ENCODE assay signal across 25 cellular contexts in the genomic region with DNA sequence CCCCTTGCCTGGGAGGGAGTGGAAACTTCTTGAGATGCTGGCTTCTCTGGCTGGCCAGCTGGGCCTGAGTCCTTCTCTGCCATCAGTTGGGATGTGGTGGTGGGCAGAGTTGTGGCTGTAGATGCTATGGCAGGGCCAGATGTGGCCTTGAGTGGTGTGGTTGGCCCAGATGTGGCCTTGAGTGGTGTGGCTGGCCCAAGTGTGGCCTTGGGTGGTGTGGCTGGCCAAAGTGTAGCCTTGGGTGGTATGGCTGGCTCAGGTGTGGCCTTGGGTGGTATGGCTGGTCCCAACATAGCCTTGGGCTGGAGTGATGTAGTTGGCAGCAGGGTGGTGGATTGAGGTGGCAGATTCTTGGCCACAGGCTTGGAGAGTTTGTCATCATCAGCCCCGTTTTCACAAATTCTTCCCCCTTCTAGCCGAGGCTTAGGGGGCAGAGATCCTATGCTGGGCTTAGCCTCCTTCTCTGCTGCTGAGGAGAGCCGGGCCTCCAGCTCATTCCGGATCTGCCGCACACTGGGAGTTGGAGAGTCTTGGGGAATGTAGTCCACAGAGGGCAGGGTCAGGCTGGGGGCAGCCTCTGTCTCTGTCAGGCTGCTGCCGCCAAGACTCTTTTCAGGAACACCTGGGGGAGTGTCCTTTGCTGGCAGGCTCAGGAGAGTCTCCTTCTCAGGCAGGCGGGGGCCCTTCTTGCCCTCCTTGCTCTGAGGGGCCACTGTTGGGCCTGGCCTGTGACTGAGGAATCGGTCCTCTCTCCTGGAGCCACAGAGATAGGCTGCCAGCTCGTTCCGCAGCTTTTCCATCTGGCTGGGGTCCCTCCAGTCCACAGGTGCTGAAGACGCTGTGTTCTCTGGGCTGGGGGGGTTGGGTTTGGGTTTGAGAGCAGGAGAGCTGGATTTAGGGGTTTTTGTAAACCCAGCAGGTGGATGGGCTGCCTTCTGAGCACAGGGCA. TPM values are rescaled to one million over a fixed set of nuclear protein-coding genes. Genes with fewer than 3 reads are reported as not detected.
DNase-seq lines count a peak whose midpoint lies in the region; ATAC-seq and TF ChIP-seq lines count a peak whose summit lies in the region.
"Had no signal": no experiment of that assay in that cellular context is flagged by ENCODE, and none has a peak within 500 bp of the region (broad histone marks: within the 10 kb centered on the region; RNA-seq: fewer than 3 reads in every experiment).

No MANE protein-coding gene starts in this region.

- peaks cover 7% of the 10 kb centered on the region for H3K4me1 Mint-ChIP-seq in activated T-cell treated with anti-CD3 and anti-CD28 coated beads, Interleukin-2, amount 50 U/mL, for 4 hours (ENCODE audit: low read depth)
- peaks cover 20% of the 10 kb centered on the region for H3K4me1 Mint-ChIP-seq in activated T-cell treated with anti-CD3 and anti-CD28 coated beads, Interleukin-2, amount 50 U/mL, for 24 hours (ENCODE audit: low read depth)
- H3K4me1 Mint-ChIP-seq in glutamatergic neuron (ENCODE audit: low read depth, unreplicated experiment), result peaks cover 1% of the 10 kb centered on the region

- no peaks in the 10 kb centered on the region for H3K27me3 Mint-ChIP-seq in activated T-cell treated with anti-CD3 and anti-CD28 coated beads, Interleukin-2, amount 50 U/mL, for 4 hours (ENCODE audit: low read depth)
- H3K27me3 Mint-ChIP-seq in activated T-cell treated with anti-CD3 and anti-CD28 coated beads, Interleukin-2, amount 50 U/mL, for 24 hours, result peaks cover 3% of the 10 kb centered on the region
- peaks cover 6% of the 10 kb centered on the region for H3K27me3 Mint-ChIP-seq in glutamatergic neuron (ENCODE audit: unreplicated experiment)

- H3K4me3 ChIP-seq in Loucy (ENCODE audit: low read length, poor library complexity, severe bottlenecking), result peak overlapping the region; percentile 86
- H3K4me3 ChIP-seq: MG63, smooth muscle cell, transverse colon had no signal

- peak overlapping the region; percentile 79 for H3K4me2 ChIP-seq in Loucy (ENCODE audit: low read depth, low read length, poor library complexity, severe bottlenecking)
- H3K4me2 ChIP-seq: smooth muscle cell had no signal

- ATAC-seq in activated T-cell treated with anti-CD3 and anti-CD28 coated beads, Interleukin-2, amount 50 U/mL, for 4 hours, result no peak
- ATAC-seq in omental fat pad (ENCODE audit: low FRiP score) (peak; percentile 30), HG03196 (IDR thresholded peaks at IDR 0.05; ENCODE audit: unreplicated experiment) (no peak)
- ATAC-seq: stimulated activated naive CD8-positive, alpha-beta T cell treated with anti-CD3 and anti-CD28 coated beads, Interleukin-15, Interleukin-2, amounts not matched to agents 100 U/mL and 50 U/mL, for 24 hours had no signal

- H3K9me3 Mint-ChIP-seq in activated T-cell treated with anti-CD3 and anti-CD28 coated beads, Interleukin-2, amount 50 U/mL, for 4 hours, result no peaks in the 10 kb centered on the region
- no peaks in the 10 kb centered on the region for H3K9me3 Mint-ChIP-seq in activated T-cell treated with anti-CD3 and anti-CD28 coated beads, Interleukin-2, amount 50 U/mL, for 24 hours
- H3K9me3 Mint-ChIP-seq in glutamatergic neuron (ENCODE audit: unreplicated experiment), result peaks cover 10% of the 10 kb centered on the region
- H3K9me3 Mint-ChIP-seq: activated CD4-positive, alpha-beta T cell treated with anti-CD3 and anti-CD28 coated beads, Interleukin-2, amount 10 ng/mL, durations not matched to agents 24 days and 14 days had no signal

- no peaks in the 10 kb centered on the region for H3K27me3 ChIP-seq in Loucy (ENCODE audit: insufficient read depth, low read length, poor library complexity, severe bottlenecking)
- H3K27me3 ChIP-seq: MG63 had no signal

- no peaks in the 10 kb centered on the region for H3K36me3 Mint-ChIP-seq in activated T-cell treated with anti-CD3 and anti-CD28 coated beads, Interleukin-2, amount 50 U/mL, for 4 hours (ENCODE audit: insufficient read depth)
- no peaks in the 10 kb centered on the region for H3K36me3 Mint-ChIP-seq in activated T-cell treated with anti-CD3 and anti-CD28 coated beads, Interleukin-2, amount 50 U/mL, for 24 hours (ENCODE audit: low read depth)
- no peaks in the 10 kb centered on the region for H3K36me3 Mint-ChIP-seq in glutamatergic neuron (ENCODE audit: unreplicated experiment)

- H3K4me1 ChIP-seq in Loucy (ENCODE audit: insufficient read depth, low read length, poor library complexity, severe bottlenecking), result peaks cover 15% of the 10 kb centered on the region

- no peak overlapping the region for H2AFZ ChIP-seq in Loucy (ENCODE audit: low read length)

- no peak overlapping the region for H3K27ac Mint-ChIP-seq in activated T-cell treated with anti-CD3 and anti-CD28 coated beads, Interleukin-2, amount 50 U/mL, for 24 hours
- H3K27ac Mint-ChIP-seq in glutamatergic neuron (ENCODE audit: unreplicated experiment), result no peak overlapping the region
- H3K27ac Mint-ChIP-seq: activated CD4-positive, alpha-beta T cell treated with anti-CD3 and anti-CD28 coated beads, Interleukin-2, amount 10 ng/mL, durations not matched to agents 24 days and 14 days had no signal

- DNase-seq in activated T-cell treated with anti-CD3 and anti-CD28 coated beads, Interleukin-2, amount 50 U/mL, for 4 hours, result no peak
- DNase-seq in activated T-cell treated with anti-CD3 and anti-CD28 coated beads, Interleukin-2, amount 50 U/mL, for 24 hours, result no peak
- DNase-seq in glutamatergic neuron (no peak), omental fat pad (ENCODE audit: low spot score) (no peak), cerebellar cortex (ENCODE audit: low spot score) (no peak)
- no peak for DNase-seq in activated naive CD4-positive, alpha-beta T cell treated with anti-CD3 and anti-CD28 coated beads, Interleukin-2, amount 50 U/mL, for 16 hours
- DNase-seq: 8988T; activated CD4-positive, alpha-beta T cell treated with anti-CD3 and anti-CD28 coated beads, Interleukin-2, amount 10 ng/mL, durations not matched to agents 24 days and 14 days; activated gamma-delta T cell; AML-193; caudate nucleus; EL; MG63; NCI-H1436; NCI-H2171 treated with DMSO at 0.1 percent for 48 hours; NCI-H69; SHP77 treated with DMSO at 0.1 percent for 48 hours; stimulated activated CD4-positive, alpha-beta T cell treated with anti-CD3 and anti-CD28 coated beads, Interleukin-2, amount 100 ng/mL, for 48 hours; stimulated activated naive CD8-positive, alpha-beta T cell treated with anti-CD3 and anti-CD28 coated beads, Interleukin-15, Interleukin-2, amounts not matched to agents 100 U/mL and 50 U/mL, for 24 hours; T-helper 1 cell; transverse colon had no signal

- no peak for TF ChIP-seq CTCF in Loucy (conservative IDR thresholded peaks at IDR 0.05; ENCODE audit: low read length)
- no peak for TF ChIP-seq CTCF in glutamatergic neuron (IDR thresholded peaks at IDR 0.05; ENCODE audit: partially characterized antibody, unreplicated experiment)
- TF ChIP-seq CTCF in omental fat pad (IDR thresholded peaks at IDR 0.05), result no peak

- peak overlapping the region; percentile 11 for H3K4me3 Mint-ChIP-seq in activated T-cell treated with anti-CD3 and anti-CD28 coated beads, Interleukin-2, amount 50 U/mL, for 4 hours
- no peak overlapping the region for H3K4me3 Mint-ChIP-seq in activated T-cell treated with anti-CD3 and anti-CD28 coated beads, Interleukin-2, amount 50 U/mL, for 24 hours
- peak overlapping the region; percentile 11 for H3K4me3 Mint-ChIP-seq in glutamatergic neuron (ENCODE audit: unreplicated experiment)

- H3K9me2 ChIP-seq in Loucy (replicated peaks; ENCODE audit: low read depth, low read length), result no peaks in the 10 kb centered on the region

- no peaks in the 10 kb centered on the region for H3F3A ChIP-seq in Loucy (ENCODE audit: low read depth)

- peak overlapping the region; percentile 87 for H3K9ac ChIP-seq in Loucy (ENCODE audit: low read depth, low read length, poor library complexity, severe bottlenecking)

- H3K36me3 ChIP-seq in Loucy (ENCODE audit: insufficient read depth, low read length), result no peaks in the 10 kb centered on the region
- H3K36me3 ChIP-seq: MG63, neutrophil, transverse colon had no signal

- no peaks in the 10 kb centered on the region for H3K9me3 ChIP-seq in Loucy (ENCODE audit: insufficient read depth, low read depth, low read length)
- H3K9me3 ChIP-seq: MG63, neutrophil, transverse colon had no signal

- 0 out of 2 replicates have a peak, but pooled peaks cover 3% of the 10 kb centered on the region for H3K79me2 ChIP-seq in Loucy (ENCODE audit: insufficient read depth, low read length)

- no peaks in the 10 kb centered on the region for H4K20me1 ChIP-seq in Loucy (ENCODE audit: insufficient read depth, low read length, poor library complexity, severe bottlenecking)

RNA-seq across cellular contexts. Expression of a gene that starts 36.4 kb away (rescaled TPM):
- under 1 TPM; 0.11 to 0.30 (median 0.29) TPM for total RNA-seq in activated T-cell treated with anti-CD3 and anti-CD28 coated beads, Interleukin-2, amount 50 U/mL, for 4 hours
- total RNA-seq in glutamatergic neuron (ENCODE audit: unreplicated experiment) (0.25 TPM), omental fat pad (10 to 100 TPM in 1 of 4 donors, 1 to 10 TPM in 3; 3.0 to 19.0 (median 3.6) TPM)

RNA-seq across cellular contexts. Expression of a gene that starts 55.7 kb away (rescaled TPM):
- 10 to 100 TPM; 35.7 to 39.9 (median 38.2) TPM for total RNA-seq in activated T-cell treated with anti-CD3 and anti-CD28 coated beads, Interleukin-2, amount 50 U/mL, for 4 hours
- total RNA-seq in glutamatergic neuron (ENCODE audit: unreplicated experiment), result 16.2 TPM
- total RNA-seq in omental fat pad, result 10 to 100 TPM; 24.3 to 41.4 (median 26.1) TPM
